ENCODE assay signal across 8 cellular contexts in genomic region chr15:28021281-28022039, GRCh38.
DNase-seq lines count a peak whose midpoint lies in the region; ATAC-seq and TF ChIP-seq lines count a peak whose summit lies in the region.

No MANE protein-coding gene starts in this region.

- WGBS in sigmoid colon, 2 donors, result 33 to 51% methylated on average over 17 of the region's 17 CpGs

- DNase-seq in AG08396 (ENCODE audit: low spot score) (peak; percentile 50), HL-60 (ENCODE audit: low read depth in 1 of 2, low spot score in 1 of 2) (peak; percentile 10 to 47), NCI-H524 (lab: John Stamatoyannopoulos, UW) (peak; percentile 98 to 99), cerebellar cortex (ENCODE audit: low spot score) (peak; percentile 70), medulla oblongata (ENCODE audit: extremely low spot score) (peak; percentile 65), sigmoid colon (no peak)
- no peak for DNase-seq in stimulated activated effector memory CD8-positive, alpha-beta T cell treated with anti-CD3 and anti-CD28 coated beads, Interleukin-12 subunit alpha, Interleukin-12 subunit beta, amount 100 ng/mL, for 72 hours (ENCODE audit: low spot score in 2 of 2)

- no peaks in the 10 kb centered on the region for H3K36me3 ChIP-seq in sigmoid colon

- no peak overlapping the region for H3K27ac Mint-ChIP-seq in stimulated activated effector memory CD8-positive, alpha-beta T cell treated with anti-CD3 and anti-CD28 coated beads, Interleukin-12 subunit alpha, Interleukin-12 subunit beta, amount 100 ng/mL, for 72 hours

- H3K27ac ChIP-seq in HL-60 (replicated peaks) (no peak overlapping the region), sigmoid colon (no peak overlapping the region)

- TF ChIP-seq EP300 in sigmoid colon (IDR thresholded peaks at IDR 0.05), result no peak

- H3K27me3 ChIP-seq in HL-60 (ENCODE audit: insufficient read depth, poor library complexity, severe bottlenecking) (no peaks in the 10 kb centered on the region), sigmoid colon (no peaks in the 10 kb centered on the region)

- intact Hi-C loops in sigmoid colon (cut with DNase I), result no loop called here

- no peak overlapping the region for H3K4me3 ChIP-seq in HL-60 (replicated peaks; ENCODE audit: insufficient read depth, low read length)
- H3K4me3 ChIP-seq in sigmoid colon, result no peak overlapping the region

- TF ChIP-seq CTCF in HL-60 (IDR thresholded peaks at IDR 0.05; ENCODE audit: insufficient read depth, low read length), result no peak
- TF ChIP-seq CTCF in sigmoid colon (IDR thresholded peaks at IDR 0.05), result no peak

- ATAC-seq in stimulated activated effector memory CD8-positive, alpha-beta T cell treated with anti-CD3 and anti-CD28 coated beads, Interleukin-12 subunit alpha, Interleukin-12 subunit beta, amount 100 ng/mL, for 72 hours, result no peak
- no peak for ATAC-seq in GM18868 (IDR thresholded peaks at IDR 0.05; ENCODE audit: unreplicated experiment)

- H3K9me3 Mint-ChIP-seq in stimulated activated effector memory CD8-positive, alpha-beta T cell treated with anti-CD3 and anti-CD28 coated beads, Interleukin-12 subunit alpha, Interleukin-12 subunit beta, amount 100 ng/mL, for 72 hours, result no peaks in the 10 kb centered on the region

- no peaks in the 10 kb centered on the region for H3K9me3 ChIP-seq in sigmoid colon

- no peaks in the 10 kb centered on the region for H3K36me3 Mint-ChIP-seq in stimulated activated effector memory CD8-positive, alpha-beta T cell treated with anti-CD3 and anti-CD28 coated beads, Interleukin-12 subunit alpha, Interleukin-12 subunit beta, amount 100 ng/mL, for 72 hours

- no peaks in the 10 kb centered on the region for H3K4me1 ChIP-seq in sigmoid colon

- no peaks in the 10 kb centered on the region for H3K4me1 Mint-ChIP-seq in stimulated activated effector memory CD8-positive, alpha-beta T cell treated with anti-CD3 and anti-CD28 coated beads, Interleukin-12 subunit alpha, Interleukin-12 subunit beta, amount 100 ng/mL, for 72 hours

- no peak for TF ChIP-seq POLR2A in sigmoid colon (IDR thresholded peaks at IDR 0.05)

- no peak overlapping the region for H3K4me3 Mint-ChIP-seq in stimulated activated effector memory CD8-positive, alpha-beta T cell treated with anti-CD3 and anti-CD28 coated beads, Interleukin-12 subunit alpha, Interleukin-12 subunit beta, amount 100 ng/mL, for 72 hours

Comparison
In these comparisons a context has a peak if more than half of its experiments do, and no peak if none do; other contexts are left out.
1. DNase-seq: peak in AG08396 (single experiment), HL-60 (2 of 2), NCI-H524 (2 of 2), cerebellar cortex (single experiment) and medulla oblongata (single experiment); none in stimulated activated effector memory CD8-positive, alpha-beta T cell treated with anti-CD3 and anti-CD28 coated beads, Interleukin-12 subunit alpha, Interleukin-12 subunit beta, amount 100 ng/mL, for 72 hours (0 of 2) and sigmoid colon (single experiment).